19 cellular contexts compared by ENCODE assay signal in the genomic region with DNA sequence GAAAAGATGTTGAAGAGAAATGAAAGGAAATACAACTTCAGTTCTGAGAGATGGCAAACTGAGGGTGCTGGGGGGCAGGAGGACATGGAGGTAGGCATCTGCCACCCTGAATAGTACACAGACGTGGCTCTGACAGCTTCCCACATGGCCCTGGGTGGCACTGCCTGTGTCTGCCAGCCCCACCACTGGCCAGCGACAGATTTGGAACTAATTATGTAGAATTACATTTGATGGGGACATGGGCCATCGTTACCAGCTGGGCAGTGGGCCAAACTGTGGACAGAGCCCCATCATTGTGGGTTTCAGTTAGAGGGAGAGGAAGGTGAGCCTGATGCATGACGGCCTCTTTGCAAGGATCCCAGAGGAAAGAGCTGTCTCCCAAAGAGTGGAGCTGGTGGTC.
DNase-seq lines count a peak whose midpoint lies in the region; ATAC-seq and TF ChIP-seq lines count a peak whose summit lies in the region.
"Had no signal": no experiment of that assay in that cellular context is flagged by ENCODE, and none has a peak within 500 bp of the region (broad histone marks: within the 10 kb centered on the region; RNA-seq: fewer than 3 reads in every experiment).

No MANE protein-coding gene starts in this region.

- no peaks in the 10 kb centered on the region for H3K27me3 ChIP-seq in RWPE2 (ENCODE audit: insufficient read depth, poor library complexity, severe bottlenecking)
- H3K27me3 ChIP-seq: BE2C had no signal

- H3K4me1 Mint-ChIP-seq in activated naive CD4-positive, alpha-beta T cell treated with anti-CD3 and anti-CD28 coated beads, Interleukin-2, amount 50 U/mL, for 24 hours, result peaks cover 13% of the 10 kb centered on the region
- no peaks in the 10 kb centered on the region for H3K4me1 Mint-ChIP-seq in activated naive CD4-positive, alpha-beta T cell treated with anti-CD3 and anti-CD28 coated beads, Interleukin-2, amount 10 ng/mL, durations not matched to agents 7 days and 5 days
- H3K4me1 Mint-ChIP-seq in immature natural killer cell, result no peaks in the 10 kb centered on the region

- H3K4me3 Mint-ChIP-seq in activated naive CD4-positive, alpha-beta T cell treated with anti-CD3 and anti-CD28 coated beads, Interleukin-2, amount 50 U/mL, for 24 hours, result no peak overlapping the region
- no peak overlapping the region for H3K4me3 Mint-ChIP-seq in activated naive CD4-positive, alpha-beta T cell treated with anti-CD3 and anti-CD28 coated beads, Interleukin-2, amount 10 ng/mL, durations not matched to agents 7 days and 5 days
- no peak overlapping the region for H3K4me3 Mint-ChIP-seq in immature natural killer cell
- H3K4me3 Mint-ChIP-seq: IgD-negative memory B cell had no signal

- no peaks in the 10 kb centered on the region for H3K9me3 Mint-ChIP-seq in activated naive CD4-positive, alpha-beta T cell treated with anti-CD3 and anti-CD28 coated beads, Interleukin-2, amount 50 U/mL, for 24 hours
- no peaks in the 10 kb centered on the region for H3K9me3 Mint-ChIP-seq in activated naive CD4-positive, alpha-beta T cell treated with anti-CD3 and anti-CD28 coated beads, Interleukin-2, amount 10 ng/mL, durations not matched to agents 7 days and 5 days
- H3K9me3 Mint-ChIP-seq in immature natural killer cell, result no peaks in the 10 kb centered on the region

- intact Hi-C loops in mucosa of descending colon (cut with DNase I, micrococcal nuclease), result no loop called here

- H3K27ac Mint-ChIP-seq in activated naive CD4-positive, alpha-beta T cell treated with anti-CD3 and anti-CD28 coated beads, Interleukin-2, amount 50 U/mL, for 24 hours, result peak overlapping the region; percentile 31
- no peak overlapping the region for H3K27ac Mint-ChIP-seq in activated naive CD4-positive, alpha-beta T cell treated with anti-CD3 and anti-CD28 coated beads, Interleukin-2, amount 10 ng/mL, durations not matched to agents 7 days and 5 days
- no peak overlapping the region for H3K27ac Mint-ChIP-seq in immature natural killer cell
- H3K27ac Mint-ChIP-seq: IgD-negative memory B cell had no signal

- ATAC-seq in RWPE2 (ENCODE audit: low read depth) (no peak), mucosa of descending colon (no peak), HG02981 (IDR thresholded peaks at IDR 0.05; ENCODE audit: unreplicated experiment) (no peak)
- ATAC-seq: HCT116 had no signal

- no peak overlapping the region for H3K4me3 ChIP-seq in RWPE2 (ENCODE audit: severe bottlenecking)
- no peak overlapping the region for H3K4me3 ChIP-seq in mucosa of descending colon

- CTCF ChIA-PET in activated naive CD4-positive, alpha-beta T cell treated with anti-CD3 and anti-CD28 coated beads, Interleukin-2, amount 10 ng/mL, durations not matched to agents 7 days and 5 days (lab: Charles Lee), result no interaction called here

- H3K4me1 ChIP-seq in RWPE2 (ENCODE audit: insufficient read depth, poor library complexity, severe bottlenecking) (peaks cover 12% of the 10 kb centered on the region), mucosa of descending colon (ENCODE audit: low read depth) (peaks cover 31% of the 10 kb centered on the region)
- H3K4me1 ChIP-seq: BE2C had no signal

- H3K27ac ChIP-seq in RWPE2 (ENCODE audit: poor library complexity, severe bottlenecking), result no peak overlapping the region

- H3K27me3 Mint-ChIP-seq in activated naive CD4-positive, alpha-beta T cell treated with anti-CD3 and anti-CD28 coated beads, Interleukin-2, amount 50 U/mL, for 24 hours, result no peaks in the 10 kb centered on the region
- H3K27me3 Mint-ChIP-seq in activated naive CD4-positive, alpha-beta T cell treated with anti-CD3 and anti-CD28 coated beads, Interleukin-2, amount 10 ng/mL, durations not matched to agents 7 days and 5 days, result peaks cover 13% of the 10 kb centered on the region
- peaks cover 2 to 4% (median 3%) of the 10 kb centered on the region in 3 donors for H3K27me3 Mint-ChIP-seq in immature natural killer cell (ENCODE audit: low read depth in 3 of 3)

- DNase-seq in activated naive CD4-positive, alpha-beta T cell treated with anti-CD3 and anti-CD28 coated beads, Interleukin-2, amount 10 ng/mL, durations not matched to agents 7 days and 5 days, result no peak
- DNase-seq in RWPE2 (ENCODE audit: low spot score), result peak; percentile 25
- DNase-seq in mucosa of descending colon, result peak in 2 of 3 donors; percentile 5 to 19
- DNase-seq in HuH-7.5 (ENCODE audit: low spot score), result no peak
- DNase-seq in immature natural killer cell, result no peak
- DNase-seq: BE2C, EL, GF-D8, NCI-H1105, NCI-H2029 treated with DMSO at 0.1 percent for 48 hours, NCI-H226, NCI-H524, NCI-H774, OCI-M1, Right ventricle myocardium superior had no signal

- TF ChIP-seq CTCF in RWPE2 (IDR thresholded peaks at IDR 0.05; ENCODE audit: poor library complexity, severe bottlenecking) (no peak), mucosa of descending colon (IDR thresholded peaks at IDR 0.05) (no peak)

- H3K9me3 ChIP-seq in RWPE2 (ENCODE audit: severe bottlenecking) (no peaks in the 10 kb centered on the region), mucosa of descending colon (peaks cover 2% of the 10 kb centered on the region)
- H3K9me3 ChIP-seq: BE2C had no signal

- no peaks in the 10 kb centered on the region for H3K36me3 Mint-ChIP-seq in activated naive CD4-positive, alpha-beta T cell treated with anti-CD3 and anti-CD28 coated beads, Interleukin-2, amount 50 U/mL, for 24 hours
- no peaks in the 10 kb centered on the region for H3K36me3 Mint-ChIP-seq in activated naive CD4-positive, alpha-beta T cell treated with anti-CD3 and anti-CD28 coated beads, Interleukin-2, amount 10 ng/mL, durations not matched to agents 7 days and 5 days
- peaks cover 0 to 5% (median 0%) of the 10 kb centered on the region in 3 donors for H3K36me3 Mint-ChIP-seq in immature natural killer cell

- H3K36me3 ChIP-seq in RWPE2 (ENCODE audit: low read depth), result no peaks in the 10 kb centered on the region
- H3K36me3 ChIP-seq in mucosa of descending colon (ENCODE audit: low read depth), result no peaks in the 10 kb centered on the region
- H3K36me3 ChIP-seq: BE2C had no signal

Comparison
In these comparisons a context has a peak if more than half of its experiments do, and no peak if none do; other contexts are left out.
1. DNase-seq: peak in RWPE2 (single experiment) and mucosa of descending colon (2 of 3); none in activated naive CD4-positive, alpha-beta T cell treated with anti-CD3 and anti-CD28 coated beads, Interleukin-2, amount 10 ng/mL, durations not matched to agents 7 days and 5 days (single experiment), HuH-7.5 (single experiment) and immature natural killer cell (0 of 3).